Comparison of ENCODE assay signal across 1 cellular context in genomic region chr16:11101695-11102522, GRCh38.
TF ChIP-seq lines count a peak whose summit lies in the region.

No MANE protein-coding gene starts in this region.

TF ChIP-seq in K562, 482 proteins besides CTCF, POLR2A, EP300 and RAD21 (continued from another document and continues in another):
- no peak for TF ChIP-seq PURB (CRISPR knock-in tag; IDR thresholded peaks at IDR 0.05; ENCODE audit: low read depth)
- peak; percentile 47; the same call in 1 of the 2 replicates for TF ChIP-seq TFAP4 (CRISPR knock-in tag; IDR thresholded peaks at IDR 0.05; ENCODE audit: borderline replicate concordance)
- TF ChIP-seq, protein P1, sequence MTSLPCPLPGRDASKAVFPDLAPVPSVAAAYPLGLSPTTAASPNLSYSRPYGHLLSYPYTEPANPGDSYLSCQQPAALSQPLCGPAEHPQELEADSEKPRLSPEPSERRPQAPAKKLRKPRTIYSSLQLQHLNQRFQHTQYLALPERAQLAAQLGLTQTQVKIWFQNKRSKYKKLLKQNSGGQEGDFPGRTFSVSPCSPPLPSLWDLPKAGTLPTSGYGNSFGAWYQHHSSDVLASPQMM (CRISPR knock-in tag; IDR thresholded peaks at IDR 0.05): no peak
- peak; percentile 55; the same call in 1 of the 2 replicates for TF ChIP-seq ZNF239 (CRISPR knock-in tag; IDR thresholded peaks at IDR 0.05)
- TF ChIP-seq SETDB1 (IDR thresholded peaks at IDR 0.05; ENCODE audit: low read length): no peak
- TF ChIP-seq HDAC3 (IDR thresholded peaks at IDR 0.05; ENCODE audit: borderline replicate concordance, partially characterized antibody): peak; percentile 93
- no peak for TF ChIP-seq NFXL1 (CRISPR knock-in tag; IDR thresholded peaks at IDR 0.05)
- TF ChIP-seq TEAD2 (tag; IDR thresholded peaks at IDR 0.05): peak; percentile 76
- TF ChIP-seq, protein P2, sequence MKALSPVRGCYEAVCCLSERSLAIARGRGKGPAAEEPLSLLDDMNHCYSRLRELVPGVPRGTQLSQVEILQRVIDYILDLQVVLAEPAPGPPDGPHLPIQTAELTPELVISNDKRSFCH (CRISPR knock-in tag; IDR thresholded peaks at IDR 0.05): no peak
- TF ChIP-seq, protein P2 (tag; IDR thresholded peaks at IDR 0.05): no peak; the same call in 1 of the 2 replicates
- TF ChIP-seq HES1 (IDR thresholded peaks at IDR 0.05; ENCODE audit: low read depth): peak; percentile 88
- TF ChIP-seq MAZ (CRISPR knock-in tag; conservative IDR thresholded peaks at IDR 0.05 in 1 of 2, IDR thresholded peaks at IDR 0.05 in 1 of 2): 0 out of 4 replicates have a peak, but pooled peaks of 1 of the 2 experiments have one; percentile 47
- TF ChIP-seq POLR3G (IDR thresholded peaks at IDR 0.05; ENCODE audit: extremely low read depth, insufficient read length, insufficient replicate concordance): no peak
- TF ChIP-seq, protein P3, sequence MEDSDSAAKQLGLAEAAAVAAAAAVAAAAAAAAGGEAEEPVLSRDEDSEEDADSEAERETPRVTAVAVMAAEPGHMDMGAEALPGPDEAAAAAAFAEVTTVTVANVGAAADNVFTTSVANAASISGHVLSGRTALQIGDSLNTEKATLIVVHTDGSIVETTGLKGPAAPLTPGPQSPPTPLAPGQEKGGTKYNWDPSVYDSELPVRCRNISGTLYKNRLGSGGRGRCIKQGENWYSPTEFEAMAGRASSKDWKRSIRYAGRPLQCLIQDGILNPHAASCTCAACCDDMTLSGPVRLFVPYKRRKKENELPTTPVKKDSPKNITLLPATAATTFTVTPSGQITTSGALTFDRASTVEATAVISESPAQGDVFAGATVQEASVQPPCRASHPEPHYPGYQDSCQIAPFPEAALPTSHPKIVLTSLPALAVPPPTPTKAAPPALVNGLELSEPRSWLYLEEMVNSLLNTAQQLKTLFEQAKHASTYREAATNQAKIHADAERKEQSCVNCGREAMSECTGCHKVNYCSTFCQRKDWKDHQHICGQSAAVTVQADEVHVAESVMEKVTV (CRISPR knock-in tag; IDR thresholded peaks at IDR 0.05): no peak
- peak; percentile 60; the same call in 1 of the 2 replicates for TF ChIP-seq ESRRA (IDR thresholded peaks at IDR 0.05; ENCODE audit: borderline replicate concordance, low read depth)
- peak; percentile 68; the same call in 1 of the 2 replicates for TF ChIP-seq JUN (IDR thresholded peaks at IDR 0.05; ENCODE audit: borderline replicate concordance, low read depth, low read length)
- TF ChIP-seq JUN (CRISPR knock-in tag; IDR thresholded peaks at IDR 0.05; ENCODE audit: borderline replicate concordance): no peak
- TF ChIP-seq, protein P4, sequence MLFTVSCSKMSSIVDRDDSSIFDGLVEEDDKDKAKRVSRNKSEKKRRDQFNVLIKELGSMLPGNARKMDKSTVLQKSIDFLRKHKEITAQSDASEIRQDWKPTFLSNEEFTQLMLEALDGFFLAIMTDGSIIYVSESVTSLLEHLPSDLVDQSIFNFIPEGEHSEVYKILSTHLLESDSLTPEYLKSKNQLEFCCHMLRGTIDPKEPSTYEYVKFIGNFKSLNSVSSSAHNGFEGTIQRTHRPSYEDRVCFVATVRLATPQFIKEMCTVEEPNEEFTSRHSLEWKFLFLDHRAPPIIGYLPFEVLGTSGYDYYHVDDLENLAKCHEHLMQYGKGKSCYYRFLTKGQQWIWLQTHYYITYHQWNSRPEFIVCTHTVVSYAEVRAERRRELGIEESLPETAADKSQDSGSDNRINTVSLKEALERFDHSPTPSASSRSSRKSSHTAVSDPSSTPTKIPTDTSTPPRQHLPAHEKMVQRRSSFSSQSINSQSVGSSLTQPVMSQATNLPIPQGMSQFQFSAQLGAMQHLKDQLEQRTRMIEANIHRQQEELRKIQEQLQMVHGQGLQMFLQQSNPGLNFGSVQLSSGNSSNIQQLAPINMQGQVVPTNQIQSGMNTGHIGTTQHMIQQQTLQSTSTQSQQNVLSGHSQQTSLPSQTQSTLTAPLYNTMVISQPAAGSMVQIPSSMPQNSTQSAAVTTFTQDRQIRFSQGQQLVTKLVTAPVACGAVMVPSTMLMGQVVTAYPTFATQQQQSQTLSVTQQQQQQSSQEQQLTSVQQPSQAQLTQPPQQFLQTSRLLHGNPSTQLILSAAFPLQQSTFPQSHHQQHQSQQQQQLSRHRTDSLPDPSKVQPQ (CRISPR knock-in tag; IDR thresholded peaks at IDR 0.05; ENCODE audit: borderline replicate concordance): peak; percentile 62; the same call in 1 of the 2 replicates
- TF ChIP-seq TRIM28 (IDR thresholded peaks at IDR 0.05): no peak
- TF ChIP-seq SMARCA4 (IDR thresholded peaks at IDR 0.05): peak; percentile 93
- TF ChIP-seq L3MBTL2 (IDR thresholded peaks at IDR 0.05): 0 out of 2 replicates have a peak, but pooled peaks have one; percentile 38
- TF ChIP-seq ZBTB1 (CRISPR knock-in tag; IDR thresholded peaks at IDR 0.05; ENCODE audit: borderline replicate concordance, low read depth): no peak
- TF ChIP-seq, protein P5, sequence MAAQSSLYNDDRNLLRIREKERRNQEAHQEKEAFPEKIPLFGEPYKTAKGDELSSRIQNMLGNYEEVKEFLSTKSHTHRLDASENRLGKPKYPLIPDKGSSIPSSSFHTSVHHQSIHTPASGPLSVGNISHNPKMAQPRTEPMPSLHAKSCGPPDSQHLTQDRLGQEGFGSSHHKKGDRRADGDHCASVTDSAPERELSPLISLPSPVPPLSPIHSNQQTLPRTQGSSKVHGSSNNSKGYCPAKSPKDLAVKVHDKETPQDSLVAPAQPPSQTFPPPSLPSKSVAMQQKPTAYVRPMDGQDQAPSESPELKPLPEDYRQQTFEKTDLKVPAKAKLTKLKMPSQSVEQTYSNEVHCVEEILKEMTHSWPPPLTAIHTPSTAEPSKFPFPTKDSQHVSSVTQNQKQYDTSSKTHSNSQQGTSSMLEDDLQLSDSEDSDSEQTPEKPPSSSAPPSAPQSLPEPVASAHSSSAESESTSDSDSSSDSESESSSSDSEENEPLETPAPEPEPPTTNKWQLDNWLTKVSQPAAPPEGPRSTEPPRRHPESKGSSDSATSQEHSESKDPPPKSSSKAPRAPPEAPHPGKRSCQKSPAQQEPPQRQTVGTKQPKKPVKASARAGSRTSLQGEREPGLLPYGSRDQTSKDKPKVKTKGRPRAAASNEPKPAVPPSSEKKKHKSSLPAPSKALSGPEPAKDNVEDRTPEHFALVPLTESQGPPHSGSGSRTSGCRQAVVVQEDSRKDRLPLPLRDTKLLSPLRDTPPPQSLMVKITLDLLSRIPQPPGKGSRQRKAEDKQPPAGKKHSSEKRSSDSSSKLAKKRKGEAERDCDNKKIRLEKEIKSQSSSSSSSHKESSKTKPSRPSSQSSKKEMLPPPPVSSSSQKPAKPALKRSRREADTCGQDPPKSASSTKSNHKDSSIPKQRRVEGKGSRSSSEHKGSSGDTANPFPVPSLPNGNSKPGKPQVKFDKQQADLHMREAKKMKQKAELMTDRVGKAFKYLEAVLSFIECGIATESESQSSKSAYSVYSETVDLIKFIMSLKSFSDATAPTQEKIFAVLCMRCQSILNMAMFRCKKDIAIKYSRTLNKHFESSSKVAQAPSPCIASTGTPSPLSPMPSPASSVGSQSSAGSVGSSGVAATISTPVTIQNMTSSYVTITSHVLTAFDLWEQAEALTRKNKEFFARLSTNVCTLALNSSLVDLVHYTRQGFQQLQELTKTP (IDR thresholded peaks at IDR 0.05; ENCODE audit: low read depth in 1 of 2, partially characterized antibody in 2 of 2): peak in 1 of 2 experiments; percentile 78
- TF ChIP-seq, protein P6, sequence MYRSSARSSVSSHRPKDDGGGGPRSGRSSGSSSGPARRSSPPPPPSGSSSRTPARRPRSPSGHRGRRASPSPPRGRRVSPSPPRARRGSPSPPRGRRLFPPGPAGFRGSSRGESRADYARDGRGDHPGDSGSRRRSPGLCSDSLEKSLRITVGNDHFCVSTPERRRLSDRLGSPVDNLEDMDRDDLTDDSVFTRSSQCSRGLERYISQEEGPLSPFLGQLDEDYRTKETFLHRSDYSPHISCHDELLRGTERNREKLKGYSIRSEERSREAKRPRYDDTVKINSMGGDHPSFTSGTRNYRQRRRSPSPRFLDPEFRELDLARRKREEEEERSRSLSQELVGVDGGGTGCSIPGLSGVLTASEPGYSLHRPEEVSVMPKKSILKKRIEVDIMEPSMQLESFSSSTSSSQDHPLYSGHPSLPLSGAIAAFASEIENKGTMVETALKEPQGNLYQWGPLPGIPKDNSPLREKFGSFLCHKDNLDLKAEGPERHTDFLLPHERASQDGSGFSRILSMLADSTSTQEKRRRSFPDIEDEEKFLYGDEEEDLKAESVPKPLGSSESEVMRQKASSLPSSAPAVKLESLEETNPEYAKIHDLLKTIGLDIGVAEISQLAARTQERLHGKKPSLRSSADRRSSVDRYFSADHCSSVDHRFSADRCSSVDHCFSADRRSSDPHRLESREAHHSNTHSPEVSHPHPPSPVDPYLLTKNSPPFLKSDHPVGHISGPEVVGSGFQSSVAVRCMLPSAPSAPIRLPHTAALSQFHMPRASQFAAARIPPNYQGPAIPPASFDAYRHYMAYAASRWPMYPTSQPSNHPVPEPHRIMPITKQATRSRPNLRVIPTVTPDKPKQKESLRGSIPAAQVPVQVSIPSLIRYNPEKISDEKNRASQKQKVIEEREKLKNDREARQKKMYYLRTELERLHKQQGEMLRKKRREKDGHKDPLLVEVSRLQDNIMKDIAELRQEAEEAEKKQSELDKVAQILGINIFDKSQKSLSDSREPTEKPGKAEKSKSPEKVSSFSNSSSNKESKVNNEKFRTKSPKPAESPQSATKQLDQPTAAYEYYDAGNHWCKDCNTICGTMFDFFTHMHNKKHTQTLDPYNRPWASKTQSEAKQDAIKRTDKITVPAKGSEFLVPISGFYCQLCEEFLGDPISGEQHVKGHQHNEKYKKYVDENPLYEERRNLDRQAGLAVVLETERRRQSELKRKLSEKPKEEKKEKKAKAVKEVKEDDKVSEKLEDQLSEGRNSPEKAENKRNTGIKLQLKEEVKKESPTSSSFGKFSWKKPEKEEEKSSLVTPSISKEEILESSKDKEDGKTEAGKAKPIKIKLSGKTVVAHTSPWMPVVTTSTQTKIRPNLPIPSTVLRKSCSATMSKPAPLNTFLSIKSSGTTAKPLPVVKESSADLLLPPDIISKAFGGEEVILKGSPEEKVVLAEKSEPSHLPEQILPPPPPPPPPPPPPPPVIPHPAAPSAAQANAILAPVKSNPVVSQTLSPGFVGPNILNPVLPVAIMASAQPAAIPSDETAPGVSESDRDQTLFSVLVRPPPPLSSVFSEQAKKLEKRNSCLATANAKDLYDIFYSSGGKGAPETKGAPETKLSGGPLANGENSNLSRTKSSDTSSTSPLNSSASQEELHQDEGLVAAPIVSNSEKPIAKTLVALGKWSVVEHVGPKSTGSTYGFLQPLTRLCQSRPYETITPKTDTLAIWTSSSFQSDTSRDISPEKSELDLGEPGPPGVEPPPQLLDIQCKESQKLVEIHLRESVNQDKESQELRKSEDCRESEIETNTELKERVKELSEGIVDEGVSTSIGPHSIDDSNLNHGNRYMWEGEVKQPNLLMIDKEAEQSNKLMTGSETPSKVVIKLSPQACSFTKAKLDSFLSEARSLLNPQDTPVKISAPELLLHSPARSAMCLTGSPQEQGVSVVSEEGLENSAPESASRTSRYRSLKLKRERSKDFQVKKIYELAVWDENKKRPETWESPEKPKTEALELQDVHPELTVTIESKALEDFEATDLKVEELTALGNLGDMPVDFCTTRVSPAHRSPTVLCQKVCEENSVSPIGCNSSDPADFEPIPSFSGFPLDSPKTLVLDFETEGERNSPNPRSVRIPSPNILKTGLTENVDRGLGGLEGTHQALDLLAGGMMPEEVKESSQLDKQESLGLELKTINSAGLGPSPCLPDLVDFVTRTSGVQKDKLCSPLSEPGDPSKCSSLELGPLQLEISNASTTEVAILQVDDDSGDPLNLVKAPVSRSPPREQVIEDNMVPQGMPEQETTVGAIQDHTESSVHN (IDR thresholded peaks at IDR 0.05; ENCODE audit: borderline replicate concordance in 1 of 2, low read depth in 1 of 2): peak in 1 of 2 experiments; percentile 85; a peak in 1 of 4 replicates
- peak; percentile 42; the same call in 1 of the 2 replicates for TF ChIP-seq RAD51 (IDR thresholded peaks at IDR 0.05; ENCODE audit: borderline replicate concordance, low read depth)
- TF ChIP-seq XRCC4 (IDR thresholded peaks at IDR 0.05; ENCODE audit: extremely low read depth, insufficient read depth, insufficient read length): no peak
- TF ChIP-seq FOXJ3 (CRISPR knock-in tag; IDR thresholded peaks at IDR 0.05): no peak
- TF ChIP-seq TCFL5 (CRISPR knock-in tag; conservative IDR thresholded peaks at IDR 0.05): 0 out of 2 replicates have a peak, but pooled peaks have one; percentile 34
- TF ChIP-seq, protein P7, sequence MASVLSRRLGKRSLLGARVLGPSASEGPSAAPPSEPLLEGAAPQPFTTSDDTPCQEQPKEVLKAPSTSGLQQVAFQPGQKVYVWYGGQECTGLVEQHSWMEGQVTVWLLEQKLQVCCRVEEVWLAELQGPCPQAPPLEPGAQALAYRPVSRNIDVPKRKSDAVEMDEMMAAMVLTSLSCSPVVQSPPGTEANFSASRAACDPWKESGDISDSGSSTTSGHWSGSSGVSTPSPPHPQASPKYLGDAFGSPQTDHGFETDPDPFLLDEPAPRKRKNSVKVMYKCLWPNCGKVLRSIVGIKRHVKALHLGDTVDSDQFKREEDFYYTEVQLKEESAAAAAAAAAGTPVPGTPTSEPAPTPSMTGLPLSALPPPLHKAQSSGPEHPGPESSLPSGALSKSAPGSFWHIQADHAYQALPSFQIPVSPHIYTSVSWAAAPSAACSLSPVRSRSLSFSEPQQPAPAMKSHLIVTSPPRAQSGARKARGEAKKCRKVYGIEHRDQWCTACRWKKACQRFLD (CRISPR knock-in tag; IDR thresholded peaks at IDR 0.05): peak; percentile 62; the same call in 1 of the 2 replicates
- TF ChIP-seq STAT5B (CRISPR knock-in tag; IDR thresholded peaks at IDR 0.05): no peak
- peak; percentile 42; the same call in 1 of the 2 replicates for TF ChIP-seq ELF1 (tag; IDR thresholded peaks at IDR 0.05)
- TF ChIP-seq ZNF212 (CRISPR knock-in tag; IDR thresholded peaks at IDR 0.05): no peak
- TF ChIP-seq, protein P8, sequence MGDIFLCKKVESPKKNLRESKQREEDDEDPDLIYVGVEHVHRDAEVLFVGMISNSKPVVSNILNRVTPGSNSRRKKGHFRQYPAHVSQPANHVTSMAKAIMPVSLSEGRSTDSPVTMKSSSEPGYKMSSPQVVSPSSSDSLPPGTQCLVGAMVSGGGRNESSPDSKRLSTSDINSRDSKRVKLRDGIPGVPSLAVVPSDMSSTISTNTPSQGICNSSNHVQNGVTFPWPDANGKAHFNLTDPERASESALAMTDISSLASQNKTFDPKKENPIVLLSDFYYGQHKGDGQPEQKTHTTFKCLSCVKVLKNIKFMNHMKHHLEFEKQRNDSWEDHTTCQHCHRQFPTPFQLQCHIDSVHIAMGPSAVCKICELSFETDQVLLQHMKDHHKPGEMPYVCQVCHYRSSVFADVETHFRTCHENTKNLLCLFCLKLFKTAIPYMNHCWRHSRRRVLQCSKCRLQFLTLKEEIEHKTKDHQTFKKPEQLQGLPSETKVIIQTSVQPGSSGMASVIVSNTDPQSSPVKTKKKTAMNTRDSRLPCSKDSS (IDR thresholded peaks at IDR 0.05; ENCODE audit: low read depth, partially characterized antibody): no peak
